16 cellular contexts compared by ENCODE assay signal in genomic region chr1:154583691-154584212, GRCh38. TPM values are rescaled to one million over a fixed set of nuclear protein-coding genes. Genes with fewer than 3 reads are reported as not detected.
A peak's percentile ranks its signal among the peaks of the same experiment; 100 is the strongest.
DNase-seq lines count a peak whose midpoint lies in the region; ATAC-seq and TF ChIP-seq lines count a peak whose summit lies in the region.
"Had no signal": no experiment of that assay in that cellular context is flagged by ENCODE, and none has a peak within 500 bp of the region (broad histone marks: within the 10 kb centered on the region; RNA-seq: fewer than 3 reads in every experiment).

No MANE protein-coding gene starts in this region.

- peaks cover 36% of the 10 kb centered on the region for H3K36me3 Mint-ChIP-seq in activated naive CD8-positive, alpha-beta T cell treated with anti-CD3 and anti-CD28 coated beads, Interleukin-2, amount 10 ng/mL, durations not matched to agents 7 days and 5 days
- H3K36me3 Mint-ChIP-seq in activated naive CD8-positive, alpha-beta T cell treated with anti-CD3 and anti-CD28 coated beads for 36 hours: peaks cover 39% of the 10 kb centered on the region

- no peaks in the 10 kb centered on the region for H3K27me3 Mint-ChIP-seq in activated naive CD8-positive, alpha-beta T cell treated with anti-CD3 and anti-CD28 coated beads, Interleukin-2, amount 10 ng/mL, durations not matched to agents 7 days and 5 days
- no peaks in the 10 kb centered on the region for H3K27me3 Mint-ChIP-seq in activated naive CD8-positive, alpha-beta T cell treated with anti-CD3 and anti-CD28 coated beads for 36 hours

- H3K27ac ChIP-seq in stomach smooth muscle (ENCODE audit: low read length): peak overlapping the region; percentile 31

- H3K36me3 ChIP-seq in stomach smooth muscle (ENCODE audit: control insufficient read depth in 2 of 2, insufficient read depth in 2 of 2, low read length in 2 of 2): peaks cover 80 to 86% of the 10 kb centered on the region in 2 donors

- TF ChIP-seq CTCF in fibroblast of the aortic adventitia (IDR thresholded peaks at IDR 0.05; ENCODE audit: insufficient read depth, low read length): no peak

- no peaks in the 10 kb centered on the region for H3K9me3 ChIP-seq in stomach smooth muscle (ENCODE audit: control insufficient read depth in 2 of 2, low read length in 2 of 2)

- H3K27me3 ChIP-seq in stomach smooth muscle (ENCODE audit: control insufficient read depth in 1 of 2, insufficient read depth in 2 of 2, low read length in 2 of 2): no peaks in the 10 kb centered on the region

- POLR2A ChIA-PET in activated naive CD8-positive, alpha-beta T cell treated with anti-CD3 and anti-CD28 coated beads, Interleukin-2, amount 10 ng/mL, durations not matched to agents 7 days and 5 days (lab: Charles Lee): no interaction called here

- H3K4me3 Mint-ChIP-seq in activated naive CD8-positive, alpha-beta T cell treated with anti-CD3 and anti-CD28 coated beads, Interleukin-2, amount 10 ng/mL, durations not matched to agents 7 days and 5 days: no peak overlapping the region
- no peak overlapping the region for H3K4me3 Mint-ChIP-seq in activated naive CD8-positive, alpha-beta T cell treated with anti-CD3 and anti-CD28 coated beads for 36 hours
- H3K4me3 Mint-ChIP-seq: HFFc6; T-helper 1 cell treated with Interleukin-12 subunit alpha and Interleukin-12 subunit beta and Interleukin-4 antibody, amounts not matched to agents 30 μg/mL and 1 μg/mL, for 36 hours had no signal

- no peaks in the 10 kb centered on the region for H3K9me3 Mint-ChIP-seq in activated naive CD8-positive, alpha-beta T cell treated with anti-CD3 and anti-CD28 coated beads, Interleukin-2, amount 10 ng/mL, durations not matched to agents 7 days and 5 days
- no peaks in the 10 kb centered on the region for H3K9me3 Mint-ChIP-seq in activated naive CD8-positive, alpha-beta T cell treated with anti-CD3 and anti-CD28 coated beads for 36 hours
- H3K9me3 Mint-ChIP-seq: HFFc6; T-helper 1 cell treated with Interleukin-12 subunit alpha and Interleukin-12 subunit beta and Interleukin-4 antibody, amounts not matched to agents 30 μg/mL and 1 μg/mL, for 36 hours had no signal

- no peak overlapping the region for H3K9ac ChIP-seq in stomach smooth muscle (ENCODE audit: low read length in 2 of 2)

- H3K4me1 Mint-ChIP-seq in activated naive CD8-positive, alpha-beta T cell treated with anti-CD3 and anti-CD28 coated beads, Interleukin-2, amount 10 ng/mL, durations not matched to agents 7 days and 5 days: peaks cover 2% of the 10 kb centered on the region
- peaks cover 6% of the 10 kb centered on the region for H3K4me1 Mint-ChIP-seq in activated naive CD8-positive, alpha-beta T cell treated with anti-CD3 and anti-CD28 coated beads for 36 hours

- no peak for ATAC-seq in activated naive CD8-positive, alpha-beta T cell treated with anti-CD3 and anti-CD28 coated beads, Interleukin-2, amount 10 ng/mL, durations not matched to agents 7 days and 5 days (ENCODE audit: low read depth)
- no peak for ATAC-seq in HG03439 (IDR thresholded peaks at IDR 0.05; ENCODE audit: unreplicated experiment)

- DNase-seq in activated naive CD8-positive, alpha-beta T cell treated with anti-CD3 and anti-CD28 coated beads, Interleukin-2, amount 10 ng/mL, durations not matched to agents 7 days and 5 days: no peak
- no peak for DNase-seq in activated naive CD8-positive, alpha-beta T cell treated with anti-CD3 and anti-CD28 coated beads for 36 hours
- DNase-seq in SHP77 treated with DMSO at 0.1 percent for 48 hours (lab: John Stamatoyannopoulos, UW): peak; percentile 25
- peak; percentile 33 for DNase-seq in fibroblast of the aortic adventitia (ENCODE audit: low read depth)
- DNase-seq in G401 (ENCODE audit: low spot score): no peak
- DNase-seq in middle frontal gyrus (ENCODE audit: extremely low spot score, low spot score): no peak
- DNase-seq: activated CD4-positive, alpha-beta T cell treated with anti-CD3 and anti-CD28 coated beads for 4 hours; DMS53; effector memory CD4-positive, alpha-beta T cell; HFFc6; NCI-H446 treated with DMSO at 0.1 percent for 48 hours had no signal

- no peaks in the 10 kb centered on the region for H3K4me1 ChIP-seq in stomach smooth muscle (ENCODE audit: control insufficient read depth, insufficient read depth, low read length)

- peak overlapping the region; percentile 19 for H3K27ac Mint-ChIP-seq in activated naive CD8-positive, alpha-beta T cell treated with anti-CD3 and anti-CD28 coated beads, Interleukin-2, amount 10 ng/mL, durations not matched to agents 7 days and 5 days
- H3K27ac Mint-ChIP-seq in activated naive CD8-positive, alpha-beta T cell treated with anti-CD3 and anti-CD28 coated beads for 36 hours: no peak overlapping the region
- H3K27ac Mint-ChIP-seq: T-helper 1 cell treated with Interleukin-12 subunit alpha and Interleukin-12 subunit beta and Interleukin-4 antibody, amounts not matched to agents 30 μg/mL and 1 μg/mL, for 36 hours had no signal

- H3K4me3 ChIP-seq in fibroblast of the aortic adventitia (ENCODE audit: low read depth, low read length) (no peak overlapping the region), stomach smooth muscle (ENCODE audit: low read length in 2 of 2) (no peak overlapping the region)

- in situ Hi-C loops in G401 (cut with HindIII; ENCODE audit: low sequenced_read_pairs): no loop called here

RNA-seq across cellular contexts. Expression of gene CHRNB2, which starts 16.2 kb away (rescaled TPM):
- not detected for total RNA-seq in activated naive CD8-positive, alpha-beta T cell treated with anti-CD3 and anti-CD28 coated beads, Interleukin-2, amount 10 ng/mL, durations not matched to agents 7 days and 5 days
- not detected for total RNA-seq in activated naive CD8-positive, alpha-beta T cell treated with anti-CD3 and anti-CD28 coated beads for 36 hours
- total RNA-seq in fibroblast of the aortic adventitia (ENCODE audit: low replicate concordance): under 0.01 TPM in 1 of 2 replicates, not detected in the other
- not detected in 2 replicates for total RNA-seq in G401 (2014; rRNA removed; shearing (Covaris generic))
- total RNA-seq: mononuclear cell, posterior vena cava had no signal

RNA-seq across cellular contexts. Expression of gene ADAR, which starts 24.2 kb away (rescaled TPM):
- 100 to 1,000 TPM; 325 to 338 TPM for total RNA-seq in activated naive CD8-positive, alpha-beta T cell treated with anti-CD3 and anti-CD28 coated beads, Interleukin-2, amount 10 ng/mL, durations not matched to agents 7 days and 5 days
- 100 to 1,000 TPM; 256 TPM for total RNA-seq in activated naive CD8-positive, alpha-beta T cell treated with anti-CD3 and anti-CD28 coated beads for 36 hours
- 114 and 115 TPM in 2 replicates for total RNA-seq in fibroblast of the aortic adventitia (ENCODE audit: low replicate concordance)
- total RNA-seq in G401 (2014; rRNA removed; shearing (Covaris generic)): 67.4 and 94.1 TPM in 2 replicates

RNA-seq across cellular contexts. Expression of gene UBE2Q1, which starts 25.3 kb away (rescaled TPM):
- total RNA-seq in activated naive CD8-positive, alpha-beta T cell treated with anti-CD3 and anti-CD28 coated beads, Interleukin-2, amount 10 ng/mL, durations not matched to agents 7 days and 5 days: 100 to 1,000 TPM; 106 to 107 TPM
- total RNA-seq in activated naive CD8-positive, alpha-beta T cell treated with anti-CD3 and anti-CD28 coated beads for 36 hours: 10 to 100 TPM; 84.4 to 87.4 TPM
- total RNA-seq in fibroblast of the aortic adventitia (ENCODE audit: low replicate concordance): 18.6 and 26.1 TPM in 2 replicates
- 38.0 and 61.2 TPM in 2 replicates for total RNA-seq in G401 (2014; rRNA removed; shearing (Covaris generic))

Comparison
In these comparisons a context has a peak if more than half of its experiments do, and no peak if none do; other contexts are left out.
1. DNase-seq: peak in SHP77 treated with DMSO at 0.1 percent for 48 hours (single experiment) and fibroblast of the aortic adventitia (single experiment); none in activated naive CD8-positive, alpha-beta T cell treated with anti-CD3 and anti-CD28 coated beads, Interleukin-2, amount 10 ng/mL, durations not matched to agents 7 days and 5 days (single experiment), activated naive CD8-positive, alpha-beta T cell treated with anti-CD3 and anti-CD28 coated beads for 36 hours (single experiment), G401 (single experiment) and middle frontal gyrus (single experiment).